In the genomic region with DNA sequence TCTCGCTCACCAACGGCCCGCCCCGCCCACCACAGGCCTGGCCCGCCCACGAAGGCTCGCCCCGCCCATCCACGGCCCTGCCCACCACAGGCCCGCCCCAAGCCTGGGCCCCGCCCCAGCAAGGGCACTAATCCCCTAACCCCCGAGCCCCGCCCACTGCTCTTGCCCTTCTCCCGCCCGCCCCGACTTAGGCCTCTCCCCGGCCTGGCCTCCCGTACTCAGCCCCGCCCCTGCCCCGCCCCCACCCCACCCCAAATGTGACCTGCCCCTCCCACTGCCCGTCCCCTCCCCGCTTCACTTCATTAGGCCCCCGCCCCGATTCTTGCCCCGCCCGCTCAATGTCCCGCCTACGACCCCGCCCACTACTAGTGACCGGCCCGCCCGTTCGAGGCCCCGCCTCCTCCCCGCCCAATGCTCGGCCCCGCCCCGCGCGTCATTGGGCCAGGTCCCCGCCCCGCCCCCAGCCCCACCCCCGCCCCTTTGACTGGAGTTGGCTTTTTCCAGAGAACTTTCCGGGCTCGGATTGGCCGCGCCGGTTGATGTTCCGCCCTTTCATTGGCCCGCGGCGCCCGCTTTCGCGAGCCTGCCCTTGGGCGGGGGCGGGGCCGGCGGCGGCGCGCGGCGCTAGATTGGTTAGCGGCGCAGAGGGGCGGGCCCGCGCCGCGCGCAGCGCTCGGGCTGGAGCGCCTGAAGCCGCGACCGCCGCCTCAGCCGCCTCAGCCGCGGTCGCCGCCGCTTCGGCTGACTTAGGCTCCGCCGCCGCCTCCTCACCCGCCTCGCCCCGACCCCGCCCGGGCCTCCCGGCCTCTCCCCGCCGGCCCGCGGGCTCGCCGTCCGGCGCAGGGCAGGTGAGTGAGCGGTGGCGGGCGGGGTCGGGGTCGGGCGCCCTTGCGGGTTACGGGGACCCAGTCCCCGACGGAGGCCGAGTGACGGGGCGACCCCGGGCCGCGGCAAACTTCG, we compare ENCODE assay signal across 9 cellular contexts. TPM values are rescaled to one million over a fixed set of nuclear protein-coding genes. Genes with fewer than 3 reads are reported as not detected.
DNase-seq lines count a peak whose midpoint lies in the region; ATAC-seq, FAIRE-seq and TF ChIP-seq lines count a peak whose summit lies in the region.
"Had no signal": no experiment of that assay in that cellular context is flagged by ENCODE, and none has a peak within 500 bp of the region (broad histone marks: within the 10 kb centered on the region; RNA-seq: fewer than 3 reads in every experiment).

A gene (plus strand): TSS at position 705 of the 960 bp plus-strand sequence. CDS start 206,361 bp downstream, outside the sequence.

- H3K27ac ChIP-seq in SK-N-MC (no peak within 1 kb of the TSS), substantia nigra (ENCODE audit: low read depth, low read length, poor library complexity, severe bottlenecking) (no peak within 1 kb of the TSS)

- H3K36me3 ChIP-seq in SK-N-MC (ENCODE audit: insufficient read depth, low read length), result no peaks in the 10 kb centered on the region

- H3K9ac ChIP-seq in SK-N-MC (ENCODE audit: insufficient read length), result no peak within 1 kb of the TSS

- H3K9me3 ChIP-seq in SK-N-MC (ENCODE audit: low read depth, low read length), result no peaks in the 10 kb centered on the region

- FAIRE-seq in D721Med (lab: Jason Lieb, UNC), result no peak
- FAIRE-seq: TTC549 had no signal

- TF ChIP-seq CTCF in D721Med (IDR thresholded peaks at IDR 0.05; ENCODE audit: insufficient read depth, missing control alignments), result no peak
- no peak for TF ChIP-seq CTCF in omental fat pad (IDR thresholded peaks at IDR 0.05)

- DNase-seq in D721Med (ENCODE audit: insufficient read length, low spot score) (peak; percentile 84), LoVo (ENCODE audit: low spot score) (peak; percentile 86), SK-N-MC (ENCODE audit: low read depth, low spot score) (peak; percentile 50), globus pallidus (ENCODE audit: low spot score) (peak; percentile 93), omental fat pad (ENCODE audit: low spot score) (peak; percentile 97), substantia nigra (lab: John Stamatoyannopoulos, UW) (peak; percentile 45 to 100 (median 98))
- peak; percentile 90 for DNase-seq in activated naive CD4-positive, alpha-beta T cell treated with Interleukin-2 at 50 U/mL for 16 hours

- ATAC-seq in GM21619 (IDR thresholded peaks at IDR 0.05; ENCODE audit: unreplicated experiment) (peak; percentile 68), omental fat pad (ENCODE audit: low FRiP score) (peak; percentile 83)

- peak within 1 kb of the TSS; percentile 65 for H3K4me3 ChIP-seq in SK-N-MC

RNA-seq across cellular contexts. Expression of the gene that starts here (rescaled TPM):
- total RNA-seq in omental fat pad, result 10 to 100 TPM in 3 of 4 donors, 1 to 10 TPM in 1; 1.1 to 26.8 (median 14.8) TPM
